In genomic region chr1:15749399-15750291, GRCh38 we compare ENCODE assay signal across 18 cellular contexts. TPM values are rescaled to one million over a fixed set of nuclear protein-coding genes. Genes with fewer than 3 reads are reported as not detected.
DNase-seq lines count a peak whose midpoint lies in the region; FAIRE-seq and TF ChIP-seq lines count a peak whose summit lies in the region.
"Had no signal": no experiment of that assay in that cellular context is flagged by ENCODE, and none has a peak within 500 bp of the region (broad histone marks: within the 10 kb centered on the region; RNA-seq: fewer than 3 reads in every experiment).

No MANE protein-coding gene starts in this region.

- H3K36me3 ChIP-seq in mammary epithelial cell (ENCODE audit: insufficient read depth, low read length) = no peaks in the 10 kb centered on the region
- H3K36me3 ChIP-seq in smooth muscle cell (ENCODE audit: low read depth) = no peaks in the 10 kb centered on the region
- no peaks in the 10 kb centered on the region for H3K36me3 ChIP-seq in CD4-positive, alpha-beta memory T cell (ENCODE audit: insufficient read depth, low read length)
- H3K36me3 ChIP-seq: stomach had no signal

- CTCF ChIA-PET in mammary epithelial cell (lab: Charles Lee; ENCODE audit: low non-redundant PET) = no interaction called here
- CTCF ChIA-PET in CD4-positive, alpha-beta memory T cell (lab: Charles Lee; ENCODE audit: partially characterized antibody) = no interaction called here

- dilution Hi-C loops in mammary epithelial cell (cut with HindIII; ENCODE audit: low sequenced_read_pairs) = loop anchor here (25.0 kb wide), 1 partner anchor 312 kb away; the partner anchor contains the start of gene CTRC

- H3K27me3 Mint-ChIP-seq in mesothelial cell of epicardium (ENCODE audit: low read depth) = no peaks in the 10 kb centered on the region
- peaks cover 0 to 4% of the 10 kb centered on the region in 2 donors for H3K27me3 Mint-ChIP-seq in CD4-positive, alpha-beta memory T cell

- H3K4me1 ChIP-seq in mammary epithelial cell (ENCODE audit: insufficient read depth, low read length) (peaks cover 12% of the 10 kb centered on the region), smooth muscle cell (ENCODE audit: low read depth) (peaks cover 4% of the 10 kb centered on the region)
- no peaks in the 10 kb centered on the region for H3K4me1 ChIP-seq in CD4-positive, alpha-beta memory T cell (ENCODE audit: insufficient read depth, low read length)

- 57% methylated on average over 16 of the region's 19 CpGs for WGBS in mammary epithelial cell (ENCODE audit: low coverage, missing lambda C conversion rate)
- WGBS in smooth muscle cell (ENCODE audit: low lambda C conversion rate) = 68% methylated on average over 19 of the region's 19 CpGs

- no peaks in the 10 kb centered on the region for H3F3A ChIP-seq in smooth muscle cell (ENCODE audit: low read depth)

- DNase-seq in HTR-8/SVneo (ENCODE audit: insufficient read length, low spot score) (peak; percentile 44), mammary epithelial cell (no peak), smooth muscle cell (lab: John Stamatoyannopoulos, UW; ENCODE audit: unreplicated experiment) (no peak), ACHN (no peak), mesothelial cell of epicardium (ENCODE audit: low spot score in 2 of 2, unreplicated experiment in 2 of 2) (no peak)
- no peak for DNase-seq in activated naive CD4-positive, alpha-beta T cell (lab: John Stamatoyannopoulos, UW)
- no peak for DNase-seq in CD4-positive, alpha-beta memory T cell
- DNase-seq: activated T-cell treated with anti-CD3 and anti-CD28 coated beads, Interleukin-2, amount 50 U/mL, for 1 hour; amygdala; CD4-positive, CD25-positive, alpha-beta regulatory T cell; effector memory CD4-positive, alpha-beta T cell; KG1; NCI-H2029; NCI-H82; posterior cingulate gyrus; stomach had no signal

- H3K4me1 Mint-ChIP-seq in mesothelial cell of epicardium = peaks cover 11% of the 10 kb centered on the region
- H3K4me1 Mint-ChIP-seq in CD4-positive, alpha-beta memory T cell = no peaks in the 10 kb centered on the region
- H3K4me1 Mint-ChIP-seq: CD4-positive, CD25-positive, alpha-beta regulatory T cell; memory B cell had no signal

- no peaks in the 10 kb centered on the region for H3K9me3 Mint-ChIP-seq in mesothelial cell of epicardium
- H3K9me3 Mint-ChIP-seq in CD4-positive, alpha-beta memory T cell = no peaks in the 10 kb centered on the region
- H3K9me3 Mint-ChIP-seq: memory B cell had no signal

- H3K79me2 ChIP-seq in mammary epithelial cell (ENCODE audit: insufficient read depth, low read length) = no peaks in the 10 kb centered on the region
- no peaks in the 10 kb centered on the region for H3K79me2 ChIP-seq in smooth muscle cell (ENCODE audit: low read depth)

- no peaks in the 10 kb centered on the region for H4K20me1 ChIP-seq in mammary epithelial cell (ENCODE audit: insufficient read depth, low read length)
- H4K20me1 ChIP-seq in smooth muscle cell (ENCODE audit: low read depth) = no peaks in the 10 kb centered on the region

- H3K9ac ChIP-seq in mammary epithelial cell (ENCODE audit: insufficient read depth, low read length) (no peak overlapping the region), smooth muscle cell (ENCODE audit: low read depth) (no peak overlapping the region)

- H2AFZ ChIP-seq in mammary epithelial cell (ENCODE audit: low read depth, low read length) (peak overlapping the region; percentile 69), smooth muscle cell (ENCODE audit: low read depth) (no peak overlapping the region)

- no peaks in the 10 kb centered on the region for H3K27me3 ChIP-seq in mammary epithelial cell (ENCODE audit: insufficient read depth, low read length)
- H3K27me3 ChIP-seq in layer of hippocampus (ENCODE audit: control insufficient read depth, insufficient read depth, low read length) = no peaks in the 10 kb centered on the region
- H3K27me3 ChIP-seq in smooth muscle cell (ENCODE audit: low read depth) = no peaks in the 10 kb centered on the region
- no peaks in the 10 kb centered on the region for H3K27me3 ChIP-seq in CD4-positive, alpha-beta memory T cell (ENCODE audit: insufficient read depth, low read length)
- H3K27me3 ChIP-seq: stomach had no signal

- no peak overlapping the region for H3K4me3 ChIP-seq in mammary epithelial cell (replicated peaks in 1 of 3; ENCODE audit: insufficient read depth in 1 of 3, low read depth in 2 of 3, low read length in 3 of 3)
- no peak overlapping the region for H3K4me3 ChIP-seq in smooth muscle cell
- H3K4me3 ChIP-seq in CD4-positive, alpha-beta memory T cell (ENCODE audit: low read length in 2 of 2) = no peak overlapping the region
- H3K4me3 ChIP-seq: stomach had no signal

- intact Hi-C loops in mammary epithelial cell (cut with micrococcal nuclease) = no loop called here
- intact Hi-C loops in CD4-positive, alpha-beta memory T cell (cut with micrococcal nuclease) = no loop called here

- H3K4me3 Mint-ChIP-seq in mesothelial cell of epicardium = no peak overlapping the region
- no peak overlapping the region for H3K4me3 Mint-ChIP-seq in CD4-positive, alpha-beta memory T cell
- H3K4me3 Mint-ChIP-seq: CD4-positive, CD25-positive, alpha-beta regulatory T cell; memory B cell had no signal

- H3K4me2 ChIP-seq in mammary epithelial cell (ENCODE audit: insufficient read depth, low read depth, low read length) (peak overlapping the region; percentile 6), smooth muscle cell (peak overlapping the region; percentile 27)

- H3K9me3 ChIP-seq in mammary epithelial cell (replicated peaks; ENCODE audit: insufficient read depth, low read length) (no peaks in the 10 kb centered on the region), smooth muscle cell (replicated peaks; ENCODE audit: low read depth) (no peaks in the 10 kb centered on the region)
- H3K9me3 ChIP-seq in CD4-positive, alpha-beta memory T cell (ENCODE audit: control insufficient read depth in 1 of 2, low read length in 2 of 2) = no peaks in the 10 kb centered on the region
- H3K9me3 ChIP-seq: stomach had no signal

- H3K27ac Mint-ChIP-seq in mesothelial cell of epicardium = no peak overlapping the region
- H3K27ac Mint-ChIP-seq in CD4-positive, alpha-beta memory T cell = no peak overlapping the region
- H3K27ac Mint-ChIP-seq: CD4-positive, CD25-positive, alpha-beta regulatory T cell; memory B cell had no signal

- POLR2A ChIA-PET in CD4-positive, alpha-beta memory T cell (lab: Charles Lee; ENCODE audit: partially characterized antibody) = no interaction called here

- no TSS peak for BruUV-seq in mammary epithelial cell (replicated peaks; lab: Mats Ljungman, UMichigan)

- H3K27ac ChIP-seq in mammary epithelial cell (ENCODE audit: insufficient read depth, low read depth, low read length) (no peak overlapping the region), layer of hippocampus (ENCODE audit: low read depth, low read length) (peak overlapping the region; percentile 40), smooth muscle cell (ENCODE audit: low read depth) (no peak overlapping the region)
- no peak overlapping the region for H3K27ac ChIP-seq in CD4-positive, alpha-beta memory T cell (ENCODE audit: low read depth, low read length)

- TF ChIP-seq CTCF in mammary epithelial cell (conservative IDR thresholded peaks at IDR 0.05 in 1 of 2, IDR thresholded peaks at IDR 0.05 in 1 of 2; ENCODE audit: extremely low read depth in 1 of 2, insufficient read depth in 1 of 2, low read depth in 1 of 2, low read length in 2 of 2) = no peak
- no peak for TF ChIP-seq CTCF in smooth muscle cell (IDR thresholded peaks at IDR 0.05; ENCODE audit: borderline replicate concordance, insufficient read depth, poor library complexity, severe bottlenecking)
- TF ChIP-seq CTCF in mesothelial cell of epicardium (IDR thresholded peaks at IDR 0.05; ENCODE audit: unreplicated experiment) = no peak

- H3K36me3 Mint-ChIP-seq in mesothelial cell of epicardium = no peaks in the 10 kb centered on the region
- no peaks in the 10 kb centered on the region for H3K36me3 Mint-ChIP-seq in CD4-positive, alpha-beta memory T cell
- H3K36me3 Mint-ChIP-seq: CD4-positive, CD25-positive, alpha-beta regulatory T cell had no signal

- in situ Hi-C loops in mammary epithelial cell (cut with MboI; ENCODE audit: low sequenced_read_pairs in 2 of 2) = loop anchor here in 1 of 2 donors (10.0 kb wide), 1 partner anchor 155 kb away; no protein-coding TSS in a partner anchor
- in situ Hi-C loops in ACHN (cut with HindIII; ENCODE audit: low pct_ligation_motif_present, low pct_unique_long_range_greater_than_20kb, low sequenced_read_pairs) = no loop called here

- no peak for FAIRE-seq in HTR-8/SVneo (lab: Jason Lieb, UNC)

RNA-seq across cellular contexts. Expression of gene TMEM82, which starts 7.3 kb away (rescaled TPM):
- total RNA-seq in mammary epithelial cell (not detected), smooth muscle cell (not detected in 2 replicates), mesothelial cell of epicardium (not detected in 3 replicates)
- polyA plus RNA-seq in mammary epithelial cell (not detected), smooth muscle cell (not detected in 2 replicates)
- polyA minus RNA-seq in mammary epithelial cell = not detected
- total RNA-seq in CD4-positive, alpha-beta memory T cell = not detected
- polyA plus RNA-seq in CD4-positive, alpha-beta memory T cell = not detected
- total RNA-seq: CD4-positive, CD25-positive, alpha-beta regulatory T cell had no signal
- polyA plus RNA-seq: CD4-positive, CD25-positive, alpha-beta regulatory T cell had no signal

RNA-seq across cellular contexts. Expression of gene FBLIM1, which starts 8.9 kb away (rescaled TPM):
- total RNA-seq in mammary epithelial cell (100 to 1,000 TPM; 196 to 351 TPM), smooth muscle cell (31.1 and 36.7 TPM in 2 replicates), mesothelial cell of epicardium (101 to 103 TPM (median 101 TPM) in 3 replicates)
- polyA plus RNA-seq in mammary epithelial cell (141 TPM), smooth muscle cell (50.8 and 72.9 TPM in 2 replicates)
- polyA minus RNA-seq in mammary epithelial cell = 123 TPM
- total RNA-seq in CD4-positive, alpha-beta memory T cell = not detected
- not detected for polyA plus RNA-seq in CD4-positive, alpha-beta memory T cell
- total RNA-seq: CD4-positive, CD25-positive, alpha-beta regulatory T cell had no signal

RNA-seq across cellular contexts. Expression of gene SLC25A34, which starts 13.6 kb away (rescaled TPM):
- total RNA-seq in mammary epithelial cell (under 1 TPM; 0.67 to 0.89 TPM), smooth muscle cell (0.22 and 0.76 TPM in 2 replicates), mesothelial cell of epicardium (6.1 to 7.0 TPM (median 6.6 TPM) in 3 replicates)
- polyA plus RNA-seq in mammary epithelial cell (0.39 TPM), smooth muscle cell (1.6 and 2.1 TPM in 2 replicates)
- polyA minus RNA-seq in mammary epithelial cell = not detected
- total RNA-seq in CD4-positive, alpha-beta memory T cell = 1 to 10 TPM; 2.2 to 4.2 TPM
- under 1 TPM in 1 of 2 donors, not detected in 1; 0.08 TPM for polyA plus RNA-seq in CD4-positive, alpha-beta memory T cell
- polyA plus RNA-seq: CD4-positive, CD25-positive, alpha-beta regulatory T cell had no signal

RNA-seq across cellular contexts. Expression of gene UQCRHL, which starts 57.8 kb away (rescaled TPM):
- total RNA-seq in mammary epithelial cell (1 to 10 TPM; 1.2 to 1.3 TPM), smooth muscle cell (3.9 and 4.4 TPM in 2 replicates), mesothelial cell of epicardium (2.8 to 3.5 TPM (median 3.0 TPM) in 3 replicates)
- polyA plus RNA-seq in mammary epithelial cell (1.9 TPM), smooth muscle cell (1.1 and 1.6 TPM in 2 replicates)
- not detected for polyA minus RNA-seq in mammary epithelial cell
- total RNA-seq in CD4-positive, alpha-beta memory T cell = 1 to 10 TPM; 1.2 to 1.7 TPM
- polyA plus RNA-seq in CD4-positive, alpha-beta memory T cell = 1 to 10 TPM in 1 of 2 donors, under 1 TPM in 1; 0.26 to 1.1 TPM

Comparison
In these comparisons a context has a peak if more than half of its experiments do, and no peak if none do; other contexts are left out.
1. RNA of gene FBLIM1, which starts 8.9 kb away (total RNA-seq): 196 to 351 TPM in mammary epithelial cell, 101 to 103 TPM in mesothelial cell of epicardium and 31.1 to 36.7 TPM in smooth muscle cell; not detected in CD4-positive, alpha-beta memory T cell; every median in the first group is over 10 times any median in the second.